Comparison of ENCODE assay signal across 8 cellular contexts in genomic region chr9:93566408-93567270, GRCh38. TPM values are rescaled to one million over a fixed set of nuclear protein-coding genes. Genes with fewer than 3 reads are reported as not detected.
DNase-seq lines count a peak whose midpoint lies in the region; ATAC-seq and TF ChIP-seq lines count a peak whose summit lies in the region.

No MANE protein-coding gene starts in this region.

- no peaks in the 10 kb centered on the region for H3K27me3 Mint-ChIP-seq in T-helper 1 cell treated with Interleukin-12 subunit alpha and Interleukin-12 subunit beta and Interleukin-4 antibody, amounts not matched to agents 30 μg/mL and 1 μg/mL, for 36 hours (ENCODE audit: low read depth)

- peaks cover 3% of the 10 kb centered on the region for H3K4me1 ChIP-seq in right cardiac atrium (ENCODE audit: control insufficient read depth, insufficient read depth, low read length)
- no peaks in the 10 kb centered on the region for H3K4me1 ChIP-seq in aorta (ENCODE audit: control insufficient read depth in 1 of 2, insufficient read depth in 2 of 2, low read length in 2 of 2)

- intact Hi-C loops in right cardiac atrium (cut with DNase I) (loop anchor here (5.0 to 10.0 kb wide), 2 partner anchors 112 to 114 kb away; partner anchors contain the start of genes FAM120A (in 4 of the 4) and FAM120AOS (in 4 of the 4)), aorta (cut with DNase I) (loop anchor here (1.0 to 10.0 kb wide), 3 partner anchors 114 to 402 kb away; partner anchors contain the start of genes FAM120A (in 1 of the 2) and FAM120AOS (in 1 of the 2))

- no peaks in the 10 kb centered on the region for H3K9me3 ChIP-seq in right cardiac atrium (ENCODE audit: control insufficient read depth, low read length)
- H3K9me3 ChIP-seq in aorta (ENCODE audit: control insufficient read depth, low read length) = no peaks in the 10 kb centered on the region

- peak overlapping the region; percentile 89 for H3K27ac Mint-ChIP-seq in T-helper 1 cell treated with Interleukin-12 subunit alpha and Interleukin-12 subunit beta and Interleukin-4 antibody, amounts not matched to agents 30 μg/mL and 1 μg/mL, for 36 hours

- peak; percentile 98 for DNase-seq in GM13977 (ENCODE audit: low spot score)
- DNase-seq in NCI-H146 treated with DMSO at 0.1 percent for 48 hours (lab: John Stamatoyannopoulos, UW; ENCODE audit: unreplicated experiment) = peak; percentile 81
- peak; percentile 83 to 99 (median 97) for DNase-seq in anterior cingulate cortex (lab: John Stamatoyannopoulos, UW)
- DNase-seq in right cardiac atrium = peak; percentile 99 to 100 (median 100)
- DNase-seq in putamen (ENCODE audit: low spot score) = peak; percentile 97
- DNase-seq in aorta = peak; percentile 99 to 100

- H3K4me3 Mint-ChIP-seq in T-helper 1 cell treated with Interleukin-12 subunit alpha and Interleukin-12 subunit beta and Interleukin-4 antibody, amounts not matched to agents 30 μg/mL and 1 μg/mL, for 36 hours = peak overlapping the region; percentile 83

- peaks cover 39% of the 10 kb centered on the region for H3K36me3 Mint-ChIP-seq in T-helper 1 cell treated with Interleukin-12 subunit alpha and Interleukin-12 subunit beta and Interleukin-4 antibody, amounts not matched to agents 30 μg/mL and 1 μg/mL, for 36 hours (ENCODE audit: low read depth)

- ATAC-seq in HG02884 (IDR thresholded peaks at IDR 0.05; ENCODE audit: unreplicated experiment) (peak; percentile 81), right cardiac atrium (peak; percentile 99), aorta (ENCODE audit: low FRiP score) (peak; percentile 100)

- peak; percentile 94 for TF ChIP-seq CTCF in GM13977 (IDR thresholded peaks at IDR 0.05; ENCODE audit: extremely low read depth, insufficient read depth, missing control alignments)

- H3K9me3 Mint-ChIP-seq in T-helper 1 cell treated with Interleukin-12 subunit alpha and Interleukin-12 subunit beta and Interleukin-4 antibody, amounts not matched to agents 30 μg/mL and 1 μg/mL, for 36 hours = peaks cover 11% of the 10 kb centered on the region

- H3K4me3 ChIP-seq in right cardiac atrium (ENCODE audit: low read length) (peak overlapping the region; percentile 56), aorta (ENCODE audit: low read length in 2 of 2) (peak overlapping the region; percentile 37 to 56)

- in situ Hi-C loops in GM13977 (cut with MboI; ENCODE audit: low pct_unique_long_range_greater_than_20kb, low sequenced_read_pairs, unreplicated experiment) = no loop called here

- H3K27ac ChIP-seq in right cardiac atrium (ENCODE audit: low read length) (peak overlapping the region; percentile 97), aorta (ENCODE audit: low read depth in 1 of 2, low read length in 2 of 2) (peak overlapping the region; percentile 64 to 83)

- H3K27me3 ChIP-seq in right cardiac atrium (ENCODE audit: control insufficient read depth, insufficient read depth) (no peaks in the 10 kb centered on the region), aorta (ENCODE audit: control insufficient read depth in 1 of 2, insufficient read depth in 2 of 2, low read length in 1 of 2) (no peaks in the 10 kb centered on the region)

- H3K36me3 ChIP-seq in aorta (ENCODE audit: control insufficient read depth in 1 of 2, insufficient read depth in 2 of 2, low read length in 1 of 2) = peaks cover 4 to 6% of the 10 kb centered on the region in 2 donors

- WGBS in right cardiac atrium = 1% methylated on average over 69 of the region's 69 CpGs
- 1% methylated on average over 65 to 69 of the region's 69 CpGs for WGBS in aorta, 2 donors

- H3K4me1 Mint-ChIP-seq in T-helper 1 cell treated with Interleukin-12 subunit alpha and Interleukin-12 subunit beta and Interleukin-4 antibody, amounts not matched to agents 30 μg/mL and 1 μg/mL, for 36 hours (ENCODE audit: low read depth) = peaks cover 29% of the 10 kb centered on the region

RNA-seq across cellular contexts. Expression of gene PHF2, which starts 9.7 kb away (rescaled TPM):
- total RNA-seq in right cardiac atrium = 10 to 100 TPM; 31.1 to 32.4 (median 31.6) TPM
- polyA plus RNA-seq in right cardiac atrium = 28.3 TPM
- 10 to 100 TPM; 29.2 to 32.4 TPM for total RNA-seq in aorta
- 10 to 100 TPM; 10.3 to 26.7 TPM for polyA plus RNA-seq in aorta

Comparison
In these comparisons a context has a peak if more than half of its experiments do, and no peak if none do; other contexts are left out.
1. Peak in every context shown above with its lines: DNase-seq, ATAC-seq, H3K4me3 ChIP-seq and H3K27ac ChIP-seq.